In genomic region chr1:1472046-1472876, GRCh38 we compare ENCODE assay signal across 8 cellular contexts. TPM values are rescaled to one million over a fixed set of nuclear protein-coding genes. Genes with fewer than 3 reads are reported as not detected.
DNase-seq lines count a peak whose midpoint lies in the region; ATAC-seq and TF ChIP-seq lines count a peak whose summit lies in the region.
"Not testable (repeated sequence)": the region's sequence is repeated elsewhere in the genome, so short reads cannot be mapped to it uniquely, and the experiment has no call there.

No MANE protein-coding gene starts in this region.

- H3K4me1 Mint-ChIP-seq in osteocyte (ENCODE audit: unreplicated experiment) = peaks cover 25% of the 10 kb centered on the region

- ATAC-seq in GM18511 (IDR thresholded peaks at IDR 0.05; ENCODE audit: unreplicated experiment) (peak; percentile 20), HG02870 (IDR thresholded peaks at IDR 0.05; ENCODE audit: unreplicated experiment) (peak; percentile 28)

- not testable (repeated sequence) for H3K4me1 ChIP-seq in uterus

- peak; percentile 52 for DNase-seq in NCI-H82 (lab: John Stamatoyannopoulos, UW)
- DNase-seq in activated CD8-positive, alpha-beta memory T cell treated with anti-CD3 and anti-CD28 coated beads, Interleukin-2, amount 50 U/mL, for 48 hours = peak; percentile 64
- DNase-seq in dermis blood vessel endothelial cell = peak; percentile 9
- not testable (repeated sequence) for DNase-seq in osteocyte (ENCODE audit: extremely low spot score, unreplicated experiment); uterus

- intact Hi-C loops in uterus (cut with DNase I; ENCODE audit: low total_unique reads) = not testable (repeated sequence)

- not testable (repeated sequence) for H3K9me3 ChIP-seq in iPS-18c (ENCODE audit: control insufficient read depth, insufficient read depth, low read length); uterus

- not testable (repeated sequence) for H3K27ac ChIP-seq in uterus

- TF ChIP-seq CTCF in osteocyte (IDR thresholded peaks at IDR 0.05); uterus (IDR thresholded peaks at IDR 0.05): not testable (repeated sequence)

- H3K36me3 ChIP-seq in uterus = not testable (repeated sequence)

- not testable (repeated sequence) for H3K27me3 ChIP-seq in uterus

- not testable (repeated sequence) for H3K27me3 Mint-ChIP-seq in osteocyte (ENCODE audit: unreplicated experiment)

- not testable (repeated sequence) for TF ChIP-seq POLR2A in uterus (IDR thresholded peaks at IDR 0.05)

- not testable (repeated sequence) for H3K36me3 Mint-ChIP-seq in osteocyte (ENCODE audit: unreplicated experiment)

- H3K27ac Mint-ChIP-seq in osteocyte (ENCODE audit: unreplicated experiment) = peak overlapping the region; percentile 73

- H3K4me3 ChIP-seq in iPS-18c (ENCODE audit: insufficient read depth, low read depth, low read length) (peak overlapping the region; percentile 56), uterus (peak overlapping the region; percentile 80 to 99)

- peak overlapping the region; percentile 75 for H3K4me3 Mint-ChIP-seq in osteocyte (ENCODE audit: unreplicated experiment)

- H3K9me3 Mint-ChIP-seq in osteocyte (ENCODE audit: unreplicated experiment) = not testable (repeated sequence)

RNA-seq across cellular contexts. Expression of gene ATAD3B, which starts 0.7 kb away (rescaled TPM):
- total RNA-seq in dermis blood vessel endothelial cell (15.0 and 21.7 TPM in 2 replicates), osteocyte (26.9 and 28.6 TPM in 2 replicates), uterus (10 to 100 TPM in 3 of 4 donors, 1 to 10 TPM in 1; 2.1 to 20.5 (median 17.8) TPM)

RNA-seq across cellular contexts. Expression of gene ATAD3C, which starts 22.8 kb away (rescaled TPM):
- 0.17 and 1.5 TPM in 2 replicates for total RNA-seq in dermis blood vessel endothelial cell
- total RNA-seq in osteocyte = 0.27 and 0.44 TPM in 2 replicates
- total RNA-seq in uterus = 1 to 10 TPM in 2 of 4 donors, under 1 TPM in 1, not detected in 1; 0.77 to 3.8 (median 1.7) TPM

RNA-seq across cellular contexts. Expression of gene VWA1, which starts 36.8 kb away (rescaled TPM):
- total RNA-seq in dermis blood vessel endothelial cell (12.7 and 45.3 TPM in 2 replicates), osteocyte (15.6 and 17.5 TPM in 2 replicates), uterus (10 to 100 TPM; 15.6 to 67.1 (median 47.1) TPM)

RNA-seq across cellular contexts. Expression of gene ATAD3A, which starts 39.7 kb away (rescaled TPM):
- total RNA-seq in dermis blood vessel endothelial cell (29.3 and 59.4 TPM in 2 replicates), osteocyte (30.0 and 31.7 TPM in 2 replicates), uterus (10 to 100 TPM in 3 of 4 donors, 1 to 10 TPM in 1; 1.8 to 14.8 (median 11.7) TPM)

RNA-seq across cellular contexts. Expression of gene ANKRD65, which starts 51.2 kb away (rescaled TPM):
- total RNA-seq in dermis blood vessel endothelial cell (0.28 and 0.51 TPM in 2 replicates), osteocyte (0.21 and 0.24 TPM in 2 replicates), uterus (10 to 100 TPM in 2 of 4 donors, 1 to 10 TPM in 2; 1.3 to 20.0 (median 6.7) TPM)
